20 cellular contexts compared by ENCODE assay signal in the genomic region with DNA sequence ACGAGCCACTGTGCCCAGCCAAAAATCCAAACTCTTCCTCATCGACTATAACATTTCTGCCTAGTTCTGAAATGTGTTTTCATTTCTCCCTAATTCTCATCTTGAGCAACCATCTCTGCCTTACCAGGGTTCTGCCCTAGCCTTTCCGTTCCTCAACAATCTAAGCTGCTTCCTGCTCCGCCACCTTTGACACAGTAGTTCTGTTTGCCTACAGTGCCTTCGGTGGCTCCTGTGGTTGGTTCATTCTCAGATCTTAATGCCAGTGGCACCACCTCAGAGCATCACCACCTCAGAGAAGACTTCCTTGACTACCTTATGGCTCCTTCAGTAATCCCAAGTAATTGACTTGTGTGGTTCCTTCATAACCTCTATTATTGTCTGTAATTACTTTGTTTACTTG. TPM values are rescaled to one million over a fixed set of nuclear protein-coding genes. Genes with fewer than 3 reads are reported as not detected.
A peak's percentile ranks its signal among the peaks of the same experiment; 100 is the strongest.
DNase-seq lines count a peak whose midpoint lies in the region; FAIRE-seq and TF ChIP-seq lines count a peak whose summit lies in the region.
"Had no signal": no experiment of that assay in that cellular context is flagged by ENCODE, and none has a peak within 500 bp of the region (broad histone marks: within the 10 kb centered on the region; RNA-seq: fewer than 3 reads in every experiment).

No MANE protein-coding gene starts in this region.

- H3K27ac ChIP-seq in thyroid gland: no peak overlapping the region
- H3K27ac ChIP-seq: tibial artery had no signal

- intact Hi-C loops in thyroid gland (cut with DNase I): no loop called here

- no peak for DNase-seq in D721Med (ENCODE audit: insufficient read length, low spot score)
- DNase-seq in Jurkat, Clone E6-1 (ENCODE audit: low read depth, low spot score): peak; percentile 80
- no peak for DNase-seq in chondrocyte (ENCODE audit: low spot score)
- DNase-seq in neural crest cell (ENCODE audit: low read depth, low spot score): no peak
- DNase-seq in immature natural killer cell: no peak
- no peak for DNase-seq in thyroid gland
- DNase-seq in NCI-H1417 (lab: John Stamatoyannopoulos, UW): no peak
- no peak for DNase-seq in kidney tubule cell (ENCODE audit: low spot score)
- DNase-seq: activated CD4-positive, CD25-positive, alpha-beta regulatory T cell treated with anti-CD3 and anti-CD28 coated beads, Interleukin-2, amount 50 U/mL, for 72 hours; C1 segment of cervical spinal cord; endodermal cell; NCI-H146; NK-92 treated with Interleukin-12 subunit alpha and Interleukin-12 subunit beta, amount 100 ng/mL, for 24 hours; SHP77; tibial artery had no signal

- WGBS in thyroid gland, 2 donors: 89 to 93% methylated on average over 5 of the region's 5 CpGs

- TF ChIP-seq CTCF in D721Med (IDR thresholded peaks at IDR 0.05; ENCODE audit: insufficient read depth, missing control alignments) (no peak), chondrocyte (IDR thresholded peaks at IDR 0.05) (no peak), neural crest cell (conservative IDR thresholded peaks at IDR 0.05) (no peak), thyroid gland (IDR thresholded peaks at IDR 0.05) (no peak)

- no peaks in the 10 kb centered on the region for H3K36me3 ChIP-seq in thyroid gland
- H3K36me3 ChIP-seq: tibial artery had no signal

- H3K4me3 ChIP-seq in Jurkat, Clone E6-1 (ENCODE audit: low read length): no peak overlapping the region
- H3K4me3 ChIP-seq in thyroid gland (replicated peaks in 1 of 3): no peak overlapping the region
- H3K4me3 ChIP-seq: tibial artery had no signal

- H3K9me3 ChIP-seq in thyroid gland: no peaks in the 10 kb centered on the region
- H3K9me3 ChIP-seq: tibial artery had no signal

- peak; percentile 94 for FAIRE-seq in D721Med (lab: Jason Lieb, UNC)
- FAIRE-seq: H54 had no signal

- H3K4me1 ChIP-seq in thyroid gland: peaks cover 17 to 40% of the 10 kb centered on the region in 2 donors

- H3K4me3 Mint-ChIP-seq in chondrocyte (ENCODE audit: unreplicated experiment) (no peak overlapping the region), neural crest cell (peak overlapping the region; percentile 84), immature natural killer cell (peak overlapping the region in 1 of 5 donors; percentile 49)
- H3K4me3 Mint-ChIP-seq: central memory CD8-positive, alpha-beta T cell; endodermal cell; stimulated activated effector memory CD8-positive, alpha-beta T cell treated with anti-CD3 and anti-CD28 coated beads, Interleukin-12 subunit alpha, Interleukin-12 subunit beta, amount 100 ng/mL, for 72 hours; T-helper 1 cell treated with Interleukin-12 subunit alpha and Interleukin-12 subunit beta and Interleukin-4 antibody, amounts not matched to agents 30 μg/mL and 1 μg/mL, for 36 hours had no signal

- H3K36me3 Mint-ChIP-seq in chondrocyte (ENCODE audit: low read depth): no peaks in the 10 kb centered on the region
- peaks cover 5% of the 10 kb centered on the region for H3K36me3 Mint-ChIP-seq in neural crest cell (ENCODE audit: low read depth)
- no peaks in the 10 kb centered on the region for H3K36me3 Mint-ChIP-seq in immature natural killer cell
- H3K36me3 Mint-ChIP-seq: stimulated activated effector memory CD8-positive, alpha-beta T cell treated with anti-CD3 and anti-CD28 coated beads, Interleukin-12 subunit alpha, Interleukin-12 subunit beta, amount 100 ng/mL, for 72 hours had no signal

- TF ChIP-seq POLR2A in thyroid gland (IDR thresholded peaks at IDR 0.05): no peak

- H3K4me1 Mint-ChIP-seq in chondrocyte (ENCODE audit: low read depth) (peaks cover 72% of the 10 kb centered on the region), neural crest cell (peaks cover 73% of the 10 kb centered on the region), immature natural killer cell (peaks cover 40 to 42% of the 10 kb centered on the region in 2 donors)

- no peaks in the 10 kb centered on the region for H3K27me3 ChIP-seq in thyroid gland
- H3K27me3 ChIP-seq: tibial artery had no signal

- H3K9me3 Mint-ChIP-seq in chondrocyte (ENCODE audit: low read depth): no peaks in the 10 kb centered on the region
- no peaks in the 10 kb centered on the region for H3K9me3 Mint-ChIP-seq in neural crest cell
- no peaks in the 10 kb centered on the region for H3K9me3 Mint-ChIP-seq in immature natural killer cell
- H3K9me3 Mint-ChIP-seq: activated T-helper 2 cell treated with anti-CD3 and anti-CD28 coated beads, Interferon-gamma antibody, Interleukin-2, Interleukin-4, amounts not matched to agents 10 μg/mL and 5 μg/mL and 100 μg/mL, durations not matched to agents 14 hours and 24 hours and 36 hours; central memory CD8-positive, alpha-beta T cell; endodermal cell; stimulated activated effector memory CD8-positive, alpha-beta T cell treated with anti-CD3 and anti-CD28 coated beads, Interleukin-12 subunit alpha, Interleukin-12 subunit beta, amount 100 ng/mL, for 72 hours; T-helper 1 cell treated with Interleukin-12 subunit alpha and Interleukin-12 subunit beta and Interleukin-4 antibody, amounts not matched to agents 30 μg/mL and 1 μg/mL, for 36 hours had no signal

- H3K27me3 Mint-ChIP-seq in chondrocyte (ENCODE audit: low read depth) (no peaks in the 10 kb centered on the region), neural crest cell (ENCODE audit: low read depth) (no peaks in the 10 kb centered on the region), immature natural killer cell (ENCODE audit: low read depth in 3 of 3) (peaks cover 3 to 8% (median 8%) of the 10 kb centered on the region in 3 donors)

- H3K27ac Mint-ChIP-seq in chondrocyte (ENCODE audit: unreplicated experiment) (peak overlapping the region; percentile 32), neural crest cell (ENCODE audit: unreplicated experiment) (peak overlapping the region; percentile 37), immature natural killer cell (peak overlapping the region in 1 of 6 donors; percentile 17)
- H3K27ac Mint-ChIP-seq: activated T-helper 2 cell treated with anti-CD3 and anti-CD28 coated beads, Interferon-gamma antibody, Interleukin-2, Interleukin-4, amounts not matched to agents 10 μg/mL and 5 μg/mL and 100 μg/mL, durations not matched to agents 14 hours and 24 hours and 36 hours; endodermal cell; stimulated activated effector memory CD8-positive, alpha-beta T cell treated with anti-CD3 and anti-CD28 coated beads, Interleukin-12 subunit alpha, Interleukin-12 subunit beta, amount 100 ng/mL, for 72 hours; T-helper 1 cell treated with Interleukin-12 subunit alpha and Interleukin-12 subunit beta and Interleukin-4 antibody, amounts not matched to agents 30 μg/mL and 1 μg/mL, for 36 hours had no signal

RNA-seq across cellular contexts. Expression of gene SOCS6, which starts 3.8 kb away (rescaled TPM):
- polyA plus RNA-seq in Jurkat, Clone E6-1 (2012; ENCODE audit: insufficient read depth, insufficient read length): 5.6 TPM
- total RNA-seq in chondrocyte (16.4 to 18.5 TPM (median 17.3 TPM) in 3 replicates), neural crest cell (26.8 and 28.9 TPM in 2 replicates), thyroid gland (10 to 100 TPM; 20.7 to 25.6 (median 23.6) TPM)
- polyA plus RNA-seq in immature natural killer cell: 1 to 10 TPM in 2 of 3 donors, not detected in 1; 1.4 to 2.8 TPM
